Comparison of ENCODE assay signal across 33 cellular contexts in the genomic region with DNA sequence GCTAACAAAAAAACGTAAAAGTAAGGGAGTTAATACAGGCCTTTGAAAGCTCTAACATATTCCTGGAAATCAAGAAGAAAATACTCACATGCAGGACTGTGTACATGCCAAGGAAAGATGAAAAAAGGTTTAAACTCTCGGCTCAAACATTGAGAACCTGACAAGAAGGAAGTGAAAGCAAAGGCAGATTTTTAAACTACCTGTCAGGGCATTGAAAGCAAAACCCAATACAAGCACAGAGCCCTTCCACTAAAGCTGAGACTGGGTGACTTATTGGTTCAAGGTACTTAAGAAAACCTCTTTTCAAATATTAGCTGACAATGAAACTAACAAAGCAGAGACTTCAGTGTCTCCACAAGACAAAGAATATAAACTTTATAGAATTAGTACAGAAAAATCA.
DNase-seq lines count a peak whose midpoint lies in the region; ATAC-seq lines count a peak whose summit lies in the region.
"Had no signal": no experiment of that assay in that cellular context is flagged by ENCODE, and none has a peak within 500 bp of the region (broad histone marks: within the 10 kb centered on the region; RNA-seq: fewer than 3 reads in every experiment).

No MANE protein-coding gene starts in this region.

- H3K4me1 Mint-ChIP-seq in T-helper 2 cell treated with Interferon-gamma antibody and Interleukin-4, amounts not matched to agents 5 μg/mL and 100 μg/mL, for 36 hours (ENCODE audit: low read depth) = no peaks in the 10 kb centered on the region
- H3K4me1 Mint-ChIP-seq: activated naive CD4-positive, alpha-beta T cell treated with anti-CD3 and anti-CD28 coated beads, Interleukin-2, amount 50 U/mL, for 24 hours; endodermal cell; H9; neural crest cell had no signal

- no peaks in the 10 kb centered on the region for H3K27me3 Mint-ChIP-seq in T-helper 2 cell treated with Interferon-gamma antibody and Interleukin-4, amounts not matched to agents 5 μg/mL and 100 μg/mL, for 36 hours (ENCODE audit: low read depth)
- H3K27me3 Mint-ChIP-seq: activated naive CD4-positive, alpha-beta T cell treated with anti-CD3 and anti-CD28 coated beads, Interleukin-2, amount 50 U/mL, for 24 hours; type B pancreatic cell had no signal

- H3K27ac Mint-ChIP-seq in T-helper 2 cell treated with Interferon-gamma antibody and Interleukin-4, amounts not matched to agents 5 μg/mL and 100 μg/mL, for 36 hours = no peak overlapping the region
- H3K27ac Mint-ChIP-seq: activated naive CD4-positive, alpha-beta T cell treated with anti-CD3 and anti-CD28 coated beads, Interleukin-2, amount 50 U/mL, for 24 hours; endodermal cell; H9; type B pancreatic cell had no signal

- DNase-seq in NCI-H69 (lab: John Stamatoyannopoulos, UW) = no peak
- no peak for DNase-seq in DMS79 treated with DMSO at 0.1 percent for 48 hours (lab: John Stamatoyannopoulos, UW)
- no peak for DNase-seq in T-helper 2 cell treated with Interferon-gamma antibody and Interleukin-4, amounts not matched to agents 5 μg/mL and 100 μg/mL, for 36 hours (ENCODE audit: low spot score)
- DNase-seq in globus pallidus (ENCODE audit: low spot score) = no peak
- DNase-seq: activated CD4-positive, alpha-beta T cell treated with anti-CD3 and anti-CD28 coated beads for 4 hours; activated T-cell treated with anti-CD3 and anti-CD28 coated beads for 4 hours; amygdala; brain microvascular endothelial cell; C1 segment of cervical spinal cord; cerebellar nuclear complex; dermis blood vessel endothelial cell; DMS153; endodermal cell; H9; head of caudate nucleus; islet precursor cell; KG1; left lung; mesenchymal stem cell; MG63; NCI-H1417; NCI-H2029; NCI-H526; ovary; retina; SIG-M5; stimulated activated naive CD4-positive, alpha-beta T cell had no signal

- no peaks in the 10 kb centered on the region for H3K36me3 Mint-ChIP-seq in T-helper 2 cell treated with Interferon-gamma antibody and Interleukin-4, amounts not matched to agents 5 μg/mL and 100 μg/mL, for 36 hours (ENCODE audit: low read depth)
- H3K36me3 Mint-ChIP-seq: activated naive CD4-positive, alpha-beta T cell treated with anti-CD3 and anti-CD28 coated beads, Interleukin-2, amount 50 U/mL, for 24 hours; type B pancreatic cell had no signal

- ATAC-seq in GM18870 (IDR thresholded peaks at IDR 0.05; ENCODE audit: unreplicated experiment) (peak; percentile 85), GM21717 (IDR thresholded peaks at IDR 0.05; ENCODE audit: unreplicated experiment) (peak; percentile 97), HG03439 (IDR thresholded peaks at IDR 0.05; ENCODE audit: unreplicated experiment) (peak; percentile 67)
- ATAC-seq: left lung had no signal

- H3K4me3 Mint-ChIP-seq in T-helper 2 cell treated with Interferon-gamma antibody and Interleukin-4, amounts not matched to agents 5 μg/mL and 100 μg/mL, for 36 hours = no peak overlapping the region
- H3K4me3 Mint-ChIP-seq: activated naive CD4-positive, alpha-beta T cell treated with anti-CD3 and anti-CD28 coated beads, Interleukin-2, amount 50 U/mL, for 24 hours; endodermal cell; H9; neural crest cell; type B pancreatic cell had no signal

- H3K9me3 Mint-ChIP-seq in T-helper 2 cell treated with Interferon-gamma antibody and Interleukin-4, amounts not matched to agents 5 μg/mL and 100 μg/mL, for 36 hours = peaks cover 8% of the 10 kb centered on the region
- H3K9me3 Mint-ChIP-seq: activated naive CD4-positive, alpha-beta T cell treated with anti-CD3 and anti-CD28 coated beads, Interleukin-2, amount 50 U/mL, for 24 hours; endodermal cell; H9; neural crest cell; type B pancreatic cell had no signal
